8 cellular contexts compared by ENCODE assay signal in genomic region chr19:19821366-19822147, GRCh38. TPM values are rescaled to one million over a fixed set of nuclear protein-coding genes. Genes with fewer than 3 reads are reported as not detected.
A peak's percentile ranks its signal among the peaks of the same experiment; 100 is the strongest.
DNase-seq lines count a peak whose midpoint lies in the region; ATAC-seq and TF ChIP-seq lines count a peak whose summit lies in the region.

Gene ZNF506, minus strand, starts transcription at chr19:19821750. Its CDS starts 147 bp downstream, at chr19:19821603.

- CTCF ChIA-PET in RWPE1 (lab: Yijun Ruan, JAX) = interaction anchor here (0.6 to 0.7 kb wide), 3 partner anchors 11 to 193 kb away, joined by 3 to 4 read pairs (median 3); partner anchors contain the start of gene LPAR2

- no peaks in the 10 kb centered on the region for H4K20me1 ChIP-seq in neural cell (ENCODE audit: insufficient read depth)

- H3K4me3 Mint-ChIP-seq in stimulated activated naive CD8-positive, alpha-beta T cell treated with anti-CD3 and anti-CD28 coated beads, Interleukin-15, amount 100 ng/mL, for 72 hours = peak within 1 kb of the TSS; percentile 98

- TF ChIP-seq CTCF in RWPE1 (conservative IDR thresholded peaks at IDR 0.05; ENCODE audit: low read depth) = no peak
- TF ChIP-seq CTCF in fibroblast of villous mesenchyme (IDR thresholded peaks at IDR 0.05; ENCODE audit: insufficient read depth, low read depth, low read length) = no peak
- peak; percentile 3 for TF ChIP-seq CTCF in neural cell (IDR thresholded peaks at IDR 0.05; ENCODE audit: poor library complexity, severe bottlenecking)

- peak; percentile 70 for TF ChIP-seq EP300 in neural cell (conservative IDR thresholded peaks at IDR 0.05; ENCODE audit: poor library complexity, severe bottlenecking)

- peak; percentile 81 for ATAC-seq in GM21526 (IDR thresholded peaks at IDR 0.05; ENCODE audit: low FRiP score, unreplicated experiment)
- peak; percentile 85 for ATAC-seq in stimulated activated naive CD8-positive, alpha-beta T cell treated with anti-CD3 and anti-CD28 coated beads, Interleukin-15, amount 100 ng/mL, for 72 hours

- peak within 1 kb of the TSS; percentile 88 for H3K4me2 ChIP-seq in neural cell (ENCODE audit: low read length)

- H3K4me1 Mint-ChIP-seq in stimulated activated naive CD8-positive, alpha-beta T cell treated with anti-CD3 and anti-CD28 coated beads, Interleukin-15, amount 100 ng/mL, for 72 hours = peaks cover 54% of the 10 kb centered on the region

- peaks cover 9% of the 10 kb centered on the region for H3K9me3 ChIP-seq in neural cell (ENCODE audit: low read length)

- H2AFZ ChIP-seq in neural cell (ENCODE audit: low read depth, low read length) = peak within 1 kb of the TSS; percentile 81

- H3F3A ChIP-seq in neural cell (ENCODE audit: insufficient read depth, low read length, poor library complexity, severe bottlenecking) = peaks cover 9% of the 10 kb centered on the region

- H3K27ac ChIP-seq in RWPE1 (peak within 1 kb of the TSS; percentile 85), neural cell (ENCODE audit: low read length) (peak within 1 kb of the TSS; percentile 99)

- H3K27me3 Mint-ChIP-seq in stimulated activated naive CD8-positive, alpha-beta T cell treated with anti-CD3 and anti-CD28 coated beads, Interleukin-15, amount 100 ng/mL, for 72 hours = no peaks in the 10 kb centered on the region

- H3K9me3 Mint-ChIP-seq in stimulated activated naive CD8-positive, alpha-beta T cell treated with anti-CD3 and anti-CD28 coated beads, Interleukin-15, amount 100 ng/mL, for 72 hours = peaks cover 24 to 35% of the 10 kb centered on the region in 2 donors

- H3K9ac ChIP-seq in neural cell (ENCODE audit: low read length) = peak within 1 kb of the TSS; percentile 98

- DNase-seq in DMS 273 (lab: John Stamatoyannopoulos, UW; ENCODE audit: unreplicated experiment) (peak; percentile 99), KG1 (lab: John Stamatoyannopoulos, UW) (peak; percentile 98), RWPE1 (ENCODE audit: low spot score) (peak; percentile 89), fibroblast of villous mesenchyme (ENCODE audit: low read depth) (peak; percentile 97)
- peak; percentile 95 for DNase-seq in activated gamma-delta T cell treated with anti-CD3 and anti-CD28 coated beads, Interleukin-2, amount 50 U/mL, for 16 hours (ENCODE audit: low read depth)
- DNase-seq in stimulated activated naive CD8-positive, alpha-beta T cell treated with anti-CD3 and anti-CD28 coated beads, Interleukin-15, amount 100 ng/mL, for 72 hours = peak; percentile 96 to 98

- H3K4me3 ChIP-seq in fibroblast of villous mesenchyme (ENCODE audit: low read depth, low read length) = peak within 1 kb of the TSS; percentile 92
- H3K4me3 ChIP-seq in neural cell (ENCODE audit: low read length) = peak within 1 kb of the TSS; percentile 86

- peaks cover 43% of the 10 kb centered on the region for H3K79me2 ChIP-seq in neural cell (replicated peaks; ENCODE audit: insufficient read depth, low read length)

- peak; percentile 50 for TF ChIP-seq RAD21 in neural cell (conservative IDR thresholded peaks at IDR 0.05)

- H3K36me3 ChIP-seq in neural cell (ENCODE audit: insufficient read depth, low read length) = peaks cover 9% of the 10 kb centered on the region

- H3K9me2 ChIP-seq in neural cell (ENCODE audit: insufficient read depth, low read length) = no peaks in the 10 kb centered on the region

- peak within 1 kb of the TSS; percentile 99 for H3K27ac Mint-ChIP-seq in stimulated activated naive CD8-positive, alpha-beta T cell treated with anti-CD3 and anti-CD28 coated beads, Interleukin-15, amount 100 ng/mL, for 72 hours

- H3K27me3 ChIP-seq in neural cell (ENCODE audit: insufficient read depth, low read depth, low read length) = no peaks in the 10 kb centered on the region

- POLR2A ChIA-PET in RWPE1 (lab: Yijun Ruan, JAX; ENCODE audit: low non-redundant PET) = interaction anchor here (0.5 to 1.0 kb wide), 4 partner anchors 45 to 305 kb away, joined by 3 to 8 read pairs (median 3); partner anchors contain the start of genes NDUFA13 and ZNF14

TF ChIP-seq in neural cell, 6 proteins besides CTCF, POLR2A, EP300 and RAD21:
- TF ChIP-seq MXI1 (conservative IDR thresholded peaks at IDR 0.05; ENCODE audit: poor library complexity, severe bottlenecking) (peak; percentile 55), POLR2AphosphoS5 (IDR thresholded peaks at IDR 0.05) (peak; percentile 100), SMC3 (conservative IDR thresholded peaks at IDR 0.05; ENCODE audit: poor library complexity) (peak; percentile 34), TAF1 (IDR thresholded peaks at IDR 0.05; ENCODE audit: low read depth) (peak; percentile 97), REST (IDR thresholded peaks at IDR 0.05; ENCODE audit: borderline replicate concordance) (peak; percentile 94), EZH2 (IDR thresholded peaks at IDR 0.05; ENCODE audit: borderline replicate concordance, insufficient read depth, low read length, poor library complexity, severe bottlenecking) (no peak)

RNA-seq across cellular contexts. Expression of gene ZNF506, which starts in this region (rescaled TPM):
- total RNA-seq in fibroblast of villous mesenchyme = 7.3 and 7.7 TPM in 2 replicates
- 95.5 and 107 TPM in 2 replicates for polyA plus RNA-seq in neural cell
- polyA minus RNA-seq in neural cell = 110 and 133 TPM in 2 replicates

Comparison
In these comparisons a context has a peak if more than half of its experiments do, and no peak if none do; other contexts are left out.
1. Peak in every context shown above with its lines: DNase-seq, ATAC-seq, H3K4me3 ChIP-seq and H3K27ac ChIP-seq.